Comparison of ENCODE assay signal across 11 cellular contexts in the genomic region with DNA sequence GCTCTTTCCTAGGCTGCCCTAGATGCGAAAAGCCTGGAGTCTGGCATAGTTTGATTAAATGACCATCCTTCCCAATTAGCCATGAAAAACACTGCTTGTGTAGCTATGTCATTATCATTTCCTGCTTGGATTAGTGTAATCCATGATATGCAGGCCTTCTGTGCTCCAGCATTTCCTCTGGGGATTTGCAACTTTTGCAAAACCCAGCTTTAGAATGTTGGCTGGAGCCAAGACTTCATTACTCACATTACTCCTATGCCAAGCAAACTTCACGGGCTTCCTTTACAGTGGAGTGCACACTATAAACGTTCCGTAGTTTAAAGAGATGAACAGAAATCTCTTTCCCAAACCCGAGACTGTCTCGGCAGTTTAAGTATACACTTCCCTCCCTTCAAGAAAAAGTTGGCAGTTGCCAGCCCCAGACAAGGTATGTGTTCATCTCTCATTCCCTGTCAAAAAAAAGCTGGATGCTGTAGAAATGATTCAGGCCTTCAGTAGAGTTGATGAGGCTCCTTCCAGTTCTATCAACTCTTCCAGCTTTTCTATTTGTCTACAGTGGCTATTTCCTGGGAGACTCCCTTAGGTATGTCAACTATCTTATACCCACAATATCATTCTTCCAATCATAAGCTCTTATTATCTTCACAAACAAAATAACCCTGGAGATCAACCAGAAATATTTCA.
DNase-seq lines count a peak whose midpoint lies in the region; ATAC-seq and TF ChIP-seq lines count a peak whose summit lies in the region.
"Had no signal": no experiment of that assay in that cellular context is flagged by ENCODE, and none has a peak within 500 bp of the region (broad histone marks: within the 10 kb centered on the region; RNA-seq: fewer than 3 reads in every experiment).

No MANE protein-coding gene starts in this region.

- no peak for TF ChIP-seq POLR2A in breast epithelium (IDR thresholded peaks at IDR 0.05)

- H3K27ac ChIP-seq in breast epithelium (peak overlapping the region; percentile 81 to 84), left lung (peak overlapping the region; percentile 54 to 62), tibial artery (peak overlapping the region; percentile 17 to 59)
- H3K27ac ChIP-seq: VCaP had no signal

- no peak for TF ChIP-seq CTCF in breast epithelium (IDR thresholded peaks at IDR 0.05)
- no peak for TF ChIP-seq CTCF in left lung (IDR thresholded peaks at IDR 0.05)
- TF ChIP-seq CTCF in tibial artery (IDR thresholded peaks at IDR 0.05) = no peak

- in situ Hi-C loops in ACHN (cut with HindIII; ENCODE audit: low pct_ligation_motif_present, low pct_unique_long_range_greater_than_20kb, low sequenced_read_pairs) = no loop called here

- no peaks in the 10 kb centered on the region for H3K36me3 ChIP-seq in MG63
- no peaks in the 10 kb centered on the region for H3K36me3 ChIP-seq in breast epithelium
- no peaks in the 10 kb centered on the region for H3K36me3 ChIP-seq in left lung
- H3K36me3 ChIP-seq in tibial artery = no peaks in the 10 kb centered on the region

- H3K27me3 ChIP-seq in MG63 (no peaks in the 10 kb centered on the region), breast epithelium (no peaks in the 10 kb centered on the region), left lung (no peaks in the 10 kb centered on the region), tibial artery (no peaks in the 10 kb centered on the region)

- H3K4me1 ChIP-seq in breast epithelium (peaks cover 0 to 19% of the 10 kb centered on the region in 2 donors), left lung (peaks cover 0 to 42% of the 10 kb centered on the region in 2 donors), tibial artery (peaks cover 0 to 74% (median 48%) of the 10 kb centered on the region in 4 donors)

- no peak overlapping the region for H3K4me3 ChIP-seq in MG63
- H3K4me3 ChIP-seq in breast epithelium = no peak overlapping the region
- H3K4me3 ChIP-seq in left lung = no peak overlapping the region
- no peak overlapping the region for H3K4me3 ChIP-seq in tibial artery

- DNase-seq in MG63 = peak; percentile 82
- no peak for DNase-seq in breast epithelium (ENCODE audit: low spot score in 2 of 2)
- no peak for DNase-seq in left lung
- peak in 1 of 2 donors; percentile 49 for DNase-seq in tibial artery
- no peak for DNase-seq in ACHN
- DNase-seq: naive thymus-derived CD4-positive, alpha-beta T cell; NCI-H1694 had no signal

- peak; percentile 64 for ATAC-seq in left lung
- no peak for ATAC-seq in GM21723 (IDR thresholded peaks at IDR 0.05; ENCODE audit: unreplicated experiment)
- ATAC-seq in HG02870 (IDR thresholded peaks at IDR 0.05; ENCODE audit: unreplicated experiment) = no peak
- ATAC-seq in HG03039 (IDR thresholded peaks at IDR 0.05; ENCODE audit: unreplicated experiment) = no peak
- ATAC-seq: naive thymus-derived CD4-positive, alpha-beta T cell had no signal

- intact Hi-C loops in breast epithelium (cut with DNase I; ENCODE audit: low total_unique reads) = no loop called here
- intact Hi-C loops in left lung (cut with DNase I) = no loop called here
- intact Hi-C loops in tibial artery (cut with DNase I; ENCODE audit: low total_unique reads) = loop anchor here (10.0 kb wide), 1 partner anchor 102 kb away; no protein-coding TSS in a partner anchor

- H3K9me3 ChIP-seq in MG63 = no peaks in the 10 kb centered on the region
- no peaks in the 10 kb centered on the region for H3K9me3 ChIP-seq in breast epithelium
- H3K9me3 ChIP-seq in left lung = no peaks in the 10 kb centered on the region
- H3K9me3 ChIP-seq in tibial artery = no peaks in the 10 kb centered on the region
